Comparison of ENCODE assay signal across 1 cellular context in the genomic region with DNA sequence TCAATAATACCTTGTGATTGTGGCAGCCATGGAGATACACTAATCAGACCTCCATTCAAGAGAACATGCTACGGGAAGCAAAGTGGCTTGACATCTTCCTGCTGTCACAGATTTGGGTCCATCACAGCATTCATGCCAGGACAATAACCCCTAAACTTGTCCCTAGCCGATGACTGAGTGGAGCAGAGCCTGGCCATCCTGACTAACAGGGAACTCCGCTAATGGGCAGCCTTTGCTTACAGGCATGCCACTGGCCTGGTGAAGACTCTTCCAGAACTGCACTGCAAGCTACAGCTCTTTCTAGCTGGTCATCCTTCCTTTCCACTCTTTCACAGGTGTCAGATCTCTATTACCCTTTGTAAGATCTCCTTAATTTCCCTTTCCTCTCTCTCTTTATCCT.
TF ChIP-seq lines count a peak whose summit lies in the region.

No MANE protein-coding gene starts in this region.

TF ChIP-seq in IMR-90, 13 proteins besides CTCF, POLR2A, EP300 and RAD21:
- TF ChIP-seq MAZ (IDR thresholded peaks at IDR 0.05; ENCODE audit: borderline replicate concordance, low read depth, low read length), result no peak
- no peak for TF ChIP-seq CHD1 (IDR thresholded peaks at IDR 0.05; ENCODE audit: low read depth, low read length)
- TF ChIP-seq RCOR1 (IDR thresholded peaks at IDR 0.05; ENCODE audit: insufficient replicate concordance, low read length), result no peak
- TF ChIP-seq USF2 (IDR thresholded peaks at IDR 0.05; ENCODE audit: low read depth, low read length), result no peak
- TF ChIP-seq FOS (IDR thresholded peaks at IDR 0.05; ENCODE audit: low read depth, low read length), result no peak
- TF ChIP-seq MAFK (IDR thresholded peaks at IDR 0.05; ENCODE audit: low read depth, low read length), result no peak
- no peak for TF ChIP-seq BHLHE40 (IDR thresholded peaks at IDR 0.05; ENCODE audit: low read depth, low read length)
- no peak for TF ChIP-seq NFE2L2 (IDR thresholded peaks at IDR 0.05; ENCODE audit: low read depth, low read length)
